ENCODE assay signal across 8 cellular contexts in the genomic region with DNA sequence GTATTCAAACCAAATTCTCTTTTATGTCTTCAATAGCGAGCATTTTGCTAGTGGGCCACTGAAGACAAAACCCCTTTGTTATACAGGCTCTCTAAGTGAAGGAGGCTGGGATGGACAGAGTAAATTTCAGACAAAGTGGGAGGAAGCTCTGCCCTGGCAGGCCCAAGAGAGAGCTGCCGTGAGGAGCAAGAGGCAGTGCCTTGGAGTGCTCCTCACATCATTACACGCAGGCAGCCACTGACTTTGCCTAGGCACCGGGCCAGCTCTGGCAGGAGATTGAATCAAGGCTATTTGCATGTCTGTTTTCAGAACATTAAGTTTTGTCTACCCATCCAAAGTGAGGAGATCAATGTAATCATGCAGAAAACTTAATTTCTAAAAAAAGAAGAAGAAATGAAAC.
DNase-seq lines count a peak whose midpoint lies in the region; ATAC-seq and TF ChIP-seq lines count a peak whose summit lies in the region.

No MANE protein-coding gene starts in this region.

- peak; percentile 52 for ATAC-seq in GM18907 (IDR thresholded peaks at IDR 0.05; ENCODE audit: unreplicated experiment)
- peak; percentile 55 for ATAC-seq in HG03066 (IDR thresholded peaks at IDR 0.05; ENCODE audit: low read depth, unreplicated experiment)

- H3K27ac ChIP-seq in dorsolateral prefrontal cortex (peak overlapping the region in 15 of 59 donors; percentile 2 to 40 (median 16)), prostate gland (no peak overlapping the region)

- no peak for TF ChIP-seq CTCF in dorsolateral prefrontal cortex (IDR thresholded peaks at IDR 0.05 in 54 of 56, conservative IDR thresholded peaks at IDR 0.05 in 2 of 56; ENCODE audit: low read depth in 1 of 56, partially characterized antibody in 56 of 56)
- TF ChIP-seq CTCF in prostate gland (IDR thresholded peaks at IDR 0.05): no peak

- no peaks in the 10 kb centered on the region for H3K9me3 ChIP-seq in prostate gland

- WGBS in prostate gland: 30% methylated on average over 4 of the region's 4 CpGs

- intact Hi-C loops in dorsolateral prefrontal cortex (cut with DNase I) (loop anchor here (5.0 to 10.0 kb wide), 3 partner anchors 114 to 306 kb away; partner anchors contain the start of gene SLC12A2 (in 1 of the 2)), prostate gland (cut with DNase I) (loop anchor here (10.0 kb wide), 2 partner anchors 214 to 334 kb away; partner anchors contain the start of gene SLC12A2)

- no peaks in the 10 kb centered on the region for H3K4me1 ChIP-seq in prostate gland (replicated peaks)

- H3K27me3 ChIP-seq in dorsolateral prefrontal cortex (no peaks in the 10 kb centered on the region), prostate gland (replicated peaks; ENCODE audit: insufficient read depth) (no peaks in the 10 kb centered on the region)

- H3K4me3 ChIP-seq in dorsolateral prefrontal cortex: peak overlapping the region in 2 of 59 donors; percentile 8 to 17
- H3K4me3 ChIP-seq in prostate gland: no peak overlapping the region

- DNase-seq in dorsolateral prefrontal cortex (peak; percentile 42 to 68 (median 60)), prostate gland (ENCODE audit: low spot score) (peak; percentile 66), NCI-H226 (no peak), COR-L47 (lab: John Stamatoyannopoulos, UW) (no peak)
- no peak for DNase-seq in activated naive CD4-positive, alpha-beta T cell treated with anti-CD3 and anti-CD28 coated beads, Interleukin-2, amount 50 U/mL, for 16 hours
- no peak for DNase-seq in NK-92 treated with Interleukin-12 subunit alpha and Interleukin-12 subunit beta, amount 100 ng/mL, for 24 hours (lab: John Stamatoyannopoulos, UW)

- no peaks in the 10 kb centered on the region for H3K36me3 ChIP-seq in prostate gland

- TF ChIP-seq POLR2A in prostate gland (IDR thresholded peaks at IDR 0.05): no peak

Comparison
In these comparisons a context has a peak if more than half of its experiments do, and no peak if none do; other contexts are left out.
1. DNase-seq: peak in dorsolateral prefrontal cortex (10 of 10) and prostate gland (single experiment); none in NCI-H226 (single experiment), activated naive CD4-positive, alpha-beta T cell treated with anti-CD3 and anti-CD28 coated beads, Interleukin-2, amount 50 U/mL, for 16 hours (single experiment), COR-L47 (single experiment) and NK-92 treated with Interleukin-12 subunit alpha and Interleukin-12 subunit beta, amount 100 ng/mL, for 24 hours (single experiment).